Comparison of ENCODE assay signal across 8 cellular contexts in genomic region chr15:77031376-77032050, GRCh38. TPM values are rescaled to one million over a fixed set of nuclear protein-coding genes. Genes with fewer than 3 reads are reported as not detected.
DNase-seq lines count a peak whose midpoint lies in the region; ATAC-seq and TF ChIP-seq lines count a peak whose summit lies in the region.

No MANE protein-coding gene starts in this region.

- no peak for TF ChIP-seq CTCF in left ventricle myocardium inferior (IDR thresholded peaks at IDR 0.05; ENCODE audit: borderline replicate concordance)

- H3K4me1 ChIP-seq in left ventricle myocardium inferior = peaks cover 14% of the 10 kb centered on the region

- DNase-seq in cardiac septum (ENCODE audit: low spot score) = peak; percentile 74
- DNase-seq in left ventricle myocardium inferior = no peak
- peak; percentile 43 for DNase-seq in NCI-H2171 (lab: John Stamatoyannopoulos, UW)
- DNase-seq in activated T-cell treated with anti-CD3 and anti-CD28 coated beads, Interleukin-2, amount 50 U/mL, for 72 hours = peak in 1 of 2 donors; percentile 41
- DNase-seq in myocyte (ENCODE audit: low read depth) = peak; percentile 90
- no peak for DNase-seq in NK-92 (lab: John Stamatoyannopoulos, UW; ENCODE audit: unreplicated experiment)
- DNase-seq in foreskin melanocyte = no peak

- H3K9me3 ChIP-seq in left ventricle myocardium inferior (replicated peaks) = no peaks in the 10 kb centered on the region

- H3K27me3 Mint-ChIP-seq in activated T-cell treated with anti-CD3 and anti-CD28 coated beads, Interleukin-2, amount 50 U/mL, for 72 hours (ENCODE audit: low read depth) = no peaks in the 10 kb centered on the region

- ATAC-seq in activated T-cell treated with anti-CD3 and anti-CD28 coated beads, Interleukin-2, amount 50 U/mL, for 72 hours (replicated peaks in 1 of 2) = peak; percentile 51 to 55
- no peak for ATAC-seq in GM21367 (IDR thresholded peaks at IDR 0.05; ENCODE audit: unreplicated experiment)

- H3K27ac ChIP-seq in left ventricle myocardium inferior (replicated peaks) = no peak overlapping the region

- H3K36me3 ChIP-seq in left ventricle myocardium inferior = no peaks in the 10 kb centered on the region

- H3K27ac Mint-ChIP-seq in activated T-cell treated with anti-CD3 and anti-CD28 coated beads, Interleukin-2, amount 50 U/mL, for 72 hours = peak overlapping the region; percentile 82

- no peak overlapping the region for H3K4me3 Mint-ChIP-seq in activated T-cell treated with anti-CD3 and anti-CD28 coated beads, Interleukin-2, amount 50 U/mL, for 72 hours

- H3K9me3 Mint-ChIP-seq in activated T-cell treated with anti-CD3 and anti-CD28 coated beads, Interleukin-2, amount 50 U/mL, for 72 hours = no peaks in the 10 kb centered on the region

- peaks cover 36% of the 10 kb centered on the region for H3K27me3 ChIP-seq in left ventricle myocardium inferior (ENCODE audit: low read depth)

- no peak overlapping the region for H3K4me3 ChIP-seq in left ventricle myocardium inferior

- intact Hi-C loops in cardiac septum (cut with DNase I) = no loop called here
- intact Hi-C loops in left ventricle myocardium inferior (cut with micrococcal nuclease) = no loop called here

- peaks cover 3% of the 10 kb centered on the region for H3K4me1 Mint-ChIP-seq in activated T-cell treated with anti-CD3 and anti-CD28 coated beads, Interleukin-2, amount 50 U/mL, for 72 hours (ENCODE audit: low read depth)

- peaks cover 9 to 12% of the 10 kb centered on the region in 2 donors for H3K36me3 Mint-ChIP-seq in activated T-cell treated with anti-CD3 and anti-CD28 coated beads, Interleukin-2, amount 50 U/mL, for 72 hours (ENCODE audit: insufficient read depth in 2 of 2)

RNA-seq across cellular contexts. Expression of gene PSTPIP1, which starts 36.6 kb away (rescaled TPM):
- total RNA-seq in cardiac septum (2.7 TPM), left ventricle myocardium inferior (3.5 TPM), myocyte (not detected in 2 replicates)
- total RNA-seq in activated T-cell treated with anti-CD3 and anti-CD28 coated beads, Interleukin-2, amount 50 U/mL, for 72 hours = 100 to 1,000 TPM; 141 to 152 TPM
- polyA plus RNA-seq in myocyte (2012) = 0.68 TPM

RNA-seq across cellular contexts. Expression of gene TSPAN3, which starts 39.4 kb away (rescaled TPM):
- total RNA-seq in cardiac septum = 101 TPM
- 98.6 TPM for total RNA-seq in left ventricle myocardium inferior
- 10 to 100 TPM; 30.4 to 36.4 TPM for total RNA-seq in activated T-cell treated with anti-CD3 and anti-CD28 coated beads, Interleukin-2, amount 50 U/mL, for 72 hours
- total RNA-seq in myocyte = 1,256 and 1,268 TPM in 2 replicates
- polyA plus RNA-seq in myocyte (2012) = 575 TPM

Comparison
In these comparisons a context has a peak if more than half of its experiments do, and no peak if none do; other contexts are left out.
1. DNase-seq: peak in cardiac septum (single experiment), NCI-H2171 (single experiment) and myocyte (single experiment); none in left ventricle myocardium inferior (single experiment), NK-92 (single experiment) and foreskin melanocyte (single experiment).
2. RNA of gene PSTPIP1, which starts 36.6 kb away (total RNA-seq): 141 to 152 TPM in activated T-cell treated with anti-CD3 and anti-CD28 coated beads, Interleukin-2, amount 50 U/mL, for 72 hours; 3.5 TPM in left ventricle myocardium inferior (single experiment), 2.7 TPM in cardiac septum (single experiment) and not detected in myocyte; every median in the first group is over 10 times any median in the second.
3. RNA of gene TSPAN3, which starts 39.4 kb away (total RNA-seq): 1,256 to 1,268 TPM in myocyte; 101 TPM in cardiac septum (single experiment), 98.6 TPM in left ventricle myocardium inferior (single experiment) and 30.4 to 36.4 TPM in activated T-cell treated with anti-CD3 and anti-CD28 coated beads, Interleukin-2, amount 50 U/mL, for 72 hours; every median in the first group is over 10 times any median in the second.